In the genomic region with DNA sequence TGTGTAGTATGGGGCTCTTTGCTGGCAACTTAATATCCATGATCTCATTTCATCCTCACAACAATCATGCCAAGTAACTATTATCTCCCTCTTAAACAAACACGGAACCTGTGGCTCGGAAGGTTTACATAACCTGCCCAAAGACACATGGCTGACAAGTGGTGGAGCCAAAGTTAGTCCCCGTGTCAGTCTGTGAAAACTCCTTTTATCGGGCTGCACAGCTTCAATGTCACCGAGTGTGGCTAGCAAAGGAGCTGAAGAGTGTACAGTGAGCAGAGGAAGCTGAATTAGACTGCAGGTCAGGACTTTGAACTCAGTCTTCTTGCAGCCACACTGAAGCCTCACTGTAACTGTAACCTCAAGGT, we compare ENCODE assay signal across 14 cellular contexts.
DNase-seq lines count a peak whose midpoint lies in the region; ATAC-seq and TF ChIP-seq lines count a peak whose summit lies in the region.
"Had no signal": no experiment of that assay in that cellular context is flagged by ENCODE, and none has a peak within 500 bp of the region (broad histone marks: within the 10 kb centered on the region; RNA-seq: fewer than 3 reads in every experiment).

No MANE protein-coding gene starts in this region.

- H3K4me1 Mint-ChIP-seq in stimulated activated naive B cell treated with anti-CD40 and anti-IgM and Interleukin-4, amounts not matched to agents 10 μg/mL and 1 μg/mL and 100 μg/mL, for 72 hours, result no peaks in the 10 kb centered on the region

- WGBS in SK-N-SH (ENCODE audit: low lambda C conversion rate), result 86% methylated on average over 5 of the region's 5 CpGs

- TF ChIP-seq EP300 in SK-N-SH (IDR thresholded peaks at IDR 0.05; ENCODE audit: borderline replicate concordance in 1 of 2, low read depth in 1 of 2, low read length in 1 of 2), result no peak

- H3K4me3 ChIP-seq in right atrium auricular region (no peak overlapping the region), OCI-LY7 (ENCODE audit: low read depth, low read length, poor library complexity, severe bottlenecking) (no peak overlapping the region), iPS-20b (ENCODE audit: low read length) (no peak overlapping the region), upper lobe of right lung (no peak overlapping the region), SK-N-SH (ENCODE audit: low read depth in 2 of 2, low read length in 1 of 2) (no peak overlapping the region)
- H3K4me3 ChIP-seq: uterus had no signal

- no peaks in the 10 kb centered on the region for H3K9me3 ChIP-seq in right atrium auricular region
- H3K9me3 ChIP-seq in OCI-LY7 (ENCODE audit: low read length), result no peaks in the 10 kb centered on the region
- H3K9me3 ChIP-seq in iPS-20b (ENCODE audit: insufficient read depth, low read depth, low read length), result no peaks in the 10 kb centered on the region
- no peaks in the 10 kb centered on the region for H3K9me3 ChIP-seq in upper lobe of right lung
- no peaks in the 10 kb centered on the region for H3K9me3 ChIP-seq in SK-N-SH
- H3K9me3 ChIP-seq: uterus had no signal

- TF ChIP-seq RAD21 in SK-N-SH (IDR thresholded peaks at IDR 0.05; ENCODE audit: low read length), result no peak

- no peaks in the 10 kb centered on the region for H3K27me3 Mint-ChIP-seq in stimulated activated naive B cell treated with anti-CD40 and anti-IgM and Interleukin-4, amounts not matched to agents 10 μg/mL and 1 μg/mL and 100 μg/mL, for 72 hours

- H3K27me3 ChIP-seq in right atrium auricular region (no peaks in the 10 kb centered on the region), iPS-20b (ENCODE audit: insufficient read depth, low read length) (no peaks in the 10 kb centered on the region), upper lobe of right lung (no peaks in the 10 kb centered on the region), SK-N-SH (ENCODE audit: insufficient read depth) (no peaks in the 10 kb centered on the region)
- H3K27me3 ChIP-seq: uterus had no signal

- H3K9me2 ChIP-seq in OCI-LY7 (ENCODE audit: insufficient read depth, low read length) (no peaks in the 10 kb centered on the region), SK-N-SH (no peaks in the 10 kb centered on the region)

- H3K36me3 ChIP-seq in right atrium auricular region (peaks cover 19% of the 10 kb centered on the region), OCI-LY7 (ENCODE audit: insufficient read depth, low read length) (peaks cover 88% of the 10 kb centered on the region), iPS-20b (ENCODE audit: insufficient read depth, low read depth, low read length) (peaks cover 25% of the 10 kb centered on the region), upper lobe of right lung (peaks cover 33% of the 10 kb centered on the region), SK-N-SH (replicated peaks in 1 of 2; ENCODE audit: control insufficient read depth in 1 of 2, insufficient read depth in 2 of 2, low read length in 1 of 2) (peaks cover 18 to 26% of the 10 kb centered on the region in 2 experiments)
- H3K36me3 ChIP-seq: uterus had no signal

- H3F3A ChIP-seq in SK-N-SH (replicated peaks; ENCODE audit: insufficient read depth), result no peaks in the 10 kb centered on the region

- CTCF ChIA-PET in OCI-LY7 (lab: Charles Lee; ENCODE audit: unreplicated experiment), result interaction anchor here (0.6 kb wide), 2 partner anchors 363 to 601 kb away, joined by 5 to 10 read pairs; no protein-coding TSS in a partner anchor
- CTCF ChIA-PET in SK-N-SH (lab: Yijun Ruan, JAX), result interaction anchor here (0.9 to 1.3 kb wide), 4 partner anchors 9 to 654 kb away, joined by 3 to 4 read pairs (median 4); no protein-coding TSS in a partner anchor

- H2AFZ ChIP-seq in OCI-LY7 (ENCODE audit: low read length) (no peak overlapping the region), SK-N-SH (ENCODE audit: low read depth) (no peak overlapping the region)

- peaks cover 0 to 7% of the 10 kb centered on the region in 2 donors for H3K4me1 ChIP-seq in right atrium auricular region
- peaks cover 4% of the 10 kb centered on the region for H3K4me1 ChIP-seq in OCI-LY7 (ENCODE audit: insufficient read depth, low read length, poor library complexity, severe bottlenecking)
- H3K4me1 ChIP-seq in iPS-20b (ENCODE audit: insufficient read depth, low read length), result peaks cover 17% of the 10 kb centered on the region
- peaks cover 6% of the 10 kb centered on the region for H3K4me1 ChIP-seq in upper lobe of right lung
- no peaks in the 10 kb centered on the region for H3K4me1 ChIP-seq in SK-N-SH (ENCODE audit: control insufficient read depth in 1 of 2, insufficient read depth in 2 of 2, low read depth in 1 of 2, low read length in 1 of 2)
- H3K4me1 ChIP-seq: uterus had no signal

- H3K9ac ChIP-seq in iPS-20b (ENCODE audit: low read depth, low read length) (peak overlapping the region; percentile 37; the same call in 1 of the 2 replicates), SK-N-SH (no peak overlapping the region)

- no peak overlapping the region for H3K4me3 Mint-ChIP-seq in stimulated activated naive B cell treated with anti-CD40 and anti-IgM and Interleukin-4, amounts not matched to agents 10 μg/mL and 1 μg/mL and 100 μg/mL, for 72 hours

- ATAC-seq in Right ventricle myocardium inferior, result peak; percentile 81
- peak; percentile 45 for ATAC-seq in upper lobe of right lung
- ATAC-seq in stimulated activated naive B cell treated with anti-CD40 and anti-IgM and Interleukin-4, amounts not matched to agents 10 μg/mL and 1 μg/mL and 100 μg/mL, for 72 hours (replicated peaks), result no peak
- ATAC-seq in HG03571 (IDR thresholded peaks at IDR 0.05; ENCODE audit: unreplicated experiment), result no peak

- H3K79me2 ChIP-seq in OCI-LY7 (ENCODE audit: insufficient read depth, low read depth, low read length) (no peaks in the 10 kb centered on the region), SK-N-SH (ENCODE audit: insufficient read depth) (no peaks in the 10 kb centered on the region)

- BruUV-seq in OCI-LY7 (replicated peaks; lab: Mats Ljungman, UMichigan), result TSS peak; percentile 5

- H3K27ac Mint-ChIP-seq in stimulated activated naive B cell treated with anti-CD40 and anti-IgM and Interleukin-4, amounts not matched to agents 10 μg/mL and 1 μg/mL and 100 μg/mL, for 72 hours, result no peak overlapping the region

- peaks cover 33 to 44% of the 10 kb centered on the region in 2 donors for H3K36me3 Mint-ChIP-seq in stimulated activated naive B cell treated with anti-CD40 and anti-IgM and Interleukin-4, amounts not matched to agents 10 μg/mL and 1 μg/mL and 100 μg/mL, for 72 hours

- DNase-seq in Right ventricle myocardium inferior (ENCODE audit: missing footprints), result no peak
- no peak for DNase-seq in right atrium auricular region (ENCODE audit: low spot score)
- DNase-seq in OCI-LY7 (ENCODE audit: low spot score), result no peak
- DNase-seq in upper lobe of right lung, result no peak
- no peak for DNase-seq in stimulated activated naive B cell treated with anti-CD40 and anti-IgM and Interleukin-4, amounts not matched to agents 10 μg/mL and 1 μg/mL and 100 μg/mL, for 72 hours
- no peak for DNase-seq in SK-N-SH
- DNase-seq: activated CD8-positive, alpha-beta memory T cell treated with anti-CD3 and anti-CD28 coated beads for 24 hours; activated naive CD4-positive, alpha-beta T cell treated with Interleukin-2 at 50 U/mL for 16 hours; DND-41; stimulated activated CD4-positive, alpha-beta T cell treated with anti-CD3 and anti-CD28 coated beads, Interleukin-15, amount 100 ng/mL, for 24 hours; stimulated activated CD8-positive, alpha-beta memory T cell treated with anti-CD3 and anti-CD28 coated beads, Interleukin-4, amount 100 ng/mL, for 48 hours; uterus had no signal

- H4K20me1 ChIP-seq in OCI-LY7 (ENCODE audit: insufficient read depth, low read length), result no peaks in the 10 kb centered on the region
- no peaks in the 10 kb centered on the region for H4K20me1 ChIP-seq in SK-N-SH (ENCODE audit: insufficient read depth)

- H3K9me3 Mint-ChIP-seq in stimulated activated naive B cell treated with anti-CD40 and anti-IgM and Interleukin-4, amounts not matched to agents 10 μg/mL and 1 μg/mL and 100 μg/mL, for 72 hours, result no peaks in the 10 kb centered on the region

- POLR2A ChIA-PET in OCI-LY7 (lab: Charles Lee) (interaction anchor here (0.6 to 1.0 kb wide), 5 partner anchors 15 to 1686 kb away, joined by 3 to 5 read pairs (median 4); no protein-coding TSS in a partner anchor), SK-N-SH (lab: Yijun Ruan, JAX) (interaction anchor here (0.6 kb wide), 1 partner anchor 275 kb away, joined by 3 read pairs; no protein-coding TSS in a partner anchor)

- intact Hi-C loops in Right ventricle myocardium inferior (cut with DNase I), result no loop called here
- intact Hi-C loops in OCI-LY7 (cut with micrococcal nuclease; ENCODE audit: unreplicated experiment), result no loop called here
- intact Hi-C loops in upper lobe of right lung (cut with DNase I), result no loop called here

- H3K27ac ChIP-seq in right atrium auricular region (no peak overlapping the region), OCI-LY7 (ENCODE audit: low read depth, low read length, poor library complexity, severe bottlenecking) (no peak overlapping the region), iPS-20b (ENCODE audit: low read length) (no peak overlapping the region), upper lobe of right lung (no peak overlapping the region), SK-N-SH (ENCODE audit: low read depth in 2 of 2, low read length in 1 of 2) (no peak overlapping the region)
- H3K27ac ChIP-seq: uterus had no signal

- H3K4me2 ChIP-seq in OCI-LY7 (ENCODE audit: low read length) (no peak overlapping the region), SK-N-SH (no peak overlapping the region)

- TF ChIP-seq CTCF in right atrium auricular region (IDR thresholded peaks at IDR 0.05), result no peak
- TF ChIP-seq CTCF in OCI-LY7 (conservative IDR thresholded peaks at IDR 0.05; ENCODE audit: low read length), result no peak
- no peak for TF ChIP-seq CTCF in upper lobe of right lung (IDR thresholded peaks at IDR 0.05)
- no peak for TF ChIP-seq CTCF in SK-N-SH (IDR thresholded peaks at IDR 0.05)

TF ChIP-seq in SK-N-SH, 30 proteins besides CTCF, POLR2A, EP300 and RAD21:
- TF ChIP-seq GATA2 (CRISPR knock-in tag; IDR thresholded peaks at IDR 0.05) (no peak), SMC3 (IDR thresholded peaks at IDR 0.05; ENCODE audit: low read depth, low read length) (no peak), TCF12 (IDR thresholded peaks at IDR 0.05) (no peak), TAF1 (IDR thresholded peaks at IDR 0.05; ENCODE audit: borderline replicate concordance, low read depth, low read length) (no peak), MXI1 (IDR thresholded peaks at IDR 0.05; ENCODE audit: low read depth, low read length) (no peak)
TF ChIP-seq in SK-N-SH: peak in this region for 0.

Comparison
In these comparisons a context has a peak if more than half of its experiments do, and no peak if none do; other contexts are left out.
1. ATAC-seq: peak in Right ventricle myocardium inferior (single experiment) and upper lobe of right lung (single experiment); none in stimulated activated naive B cell treated with anti-CD40 and anti-IgM and Interleukin-4, amounts not matched to agents 10 μg/mL and 1 μg/mL and 100 μg/mL, for 72 hours (0 of 2) and HG03571 (single experiment).